In the genomic region with DNA sequence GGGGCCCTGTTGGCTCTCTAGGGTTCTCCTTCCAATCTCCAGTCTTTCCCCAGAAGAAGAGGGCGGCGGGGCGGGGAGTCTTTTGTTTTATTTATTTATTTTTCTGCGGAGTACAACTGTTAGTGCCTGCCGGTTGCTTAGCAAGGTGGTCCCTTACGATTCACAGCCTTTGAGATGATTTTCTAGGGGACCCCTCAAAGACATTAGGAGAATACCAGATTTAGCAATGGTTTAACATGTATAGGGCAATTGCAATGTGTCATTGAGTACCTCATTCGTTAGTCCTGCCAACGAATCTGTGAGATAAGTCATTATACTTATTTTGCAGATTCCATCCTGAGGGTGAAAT, we compare ENCODE assay signal across 8 cellular contexts. TPM values are rescaled to one million over a fixed set of nuclear protein-coding genes. Genes with fewer than 3 reads are reported as not detected.
A peak's percentile ranks its signal among the peaks of the same experiment; 100 is the strongest.
DNase-seq lines count a peak whose midpoint lies in the region; ATAC-seq and TF ChIP-seq lines count a peak whose summit lies in the region.

No MANE protein-coding gene starts in this region.

- DNase-seq in heart right ventricle (no peak), left cardiac atrium (no peak), ascending aorta (ENCODE audit: low spot score in 2 of 2) (no peak), mesenchymal stem cell (no peak), left lobe of liver (ENCODE audit: low spot score) (no peak)
- no peak for DNase-seq in effector CD8-positive, alpha-beta T cell (lab: John Stamatoyannopoulos, UW)

- peaks cover 0 to 35% (median 6%) of the 10 kb centered on the region in 9 donors for H3K36me3 ChIP-seq in heart right ventricle
- H3K36me3 ChIP-seq in ascending aorta, result peaks cover 13 to 22% of the 10 kb centered on the region in 2 donors
- H3K36me3 ChIP-seq in mesenchymal stem cell (ENCODE audit: control insufficient read depth in 1 of 2, insufficient read depth in 2 of 2, low read depth in 1 of 2, low read length in 2 of 2), result peaks cover 9 to 32% of the 10 kb centered on the region in 2 experiments
- H3K36me3 ChIP-seq in urinary bladder (ENCODE audit: insufficient read depth), result peaks cover 5% of the 10 kb centered on the region

- no peak overlapping the region for H3K4ac ChIP-seq in mesenchymal stem cell (ENCODE audit: low read depth in 1 of 2, low read length in 2 of 2)

- H2AFZ ChIP-seq in mesenchymal stem cell (ENCODE audit: low read depth, low read length), result no peak overlapping the region

- H2BK120ac ChIP-seq in mesenchymal stem cell (ENCODE audit: low read depth, low read length), result peak overlapping the region; percentile 27

- no peak for ATAC-seq in heart right ventricle
- ATAC-seq in left cardiac atrium, result no peak
- ATAC-seq in left lobe of liver, result no peak
- ATAC-seq in HG02840 (IDR thresholded peaks at IDR 0.05; ENCODE audit: low FRiP score, unreplicated experiment), result no peak

- no peak overlapping the region for H3K23ac ChIP-seq in mesenchymal stem cell (ENCODE audit: low read length in 2 of 2)

- H3K4me3 ChIP-seq in heart right ventricle (peak overlapping the region; percentile 82 to 97 (median 92)), ascending aorta (peak overlapping the region; percentile 77 to 91), mesenchymal stem cell (ENCODE audit: insufficient read depth in 1 of 2, low read depth in 1 of 2, low read length in 2 of 2) (peak overlapping the region; percentile 82 to 97), urinary bladder (ENCODE audit: low read depth, low read length) (peak overlapping the region; percentile 87)

- peak overlapping the region; percentile 97 for H3K9ac ChIP-seq in mesenchymal stem cell (ENCODE audit: low read length)

- 12 to 15% methylated on average over 8 of the region's 8 CpGs for WGBS in heart right ventricle, 2 donors
- WGBS in mesenchymal stem cell, result 26% methylated on average over 5 of the region's 8 CpGs
- WGBS in urinary bladder, result 12% methylated on average over 8 of the region's 8 CpGs

- H2BK5ac ChIP-seq in mesenchymal stem cell (ENCODE audit: low read depth, low read length, poor library complexity, severe bottlenecking), result no peak overlapping the region

- H2BK15ac ChIP-seq in mesenchymal stem cell (ENCODE audit: low read depth, poor library complexity, severe bottlenecking), result no peak overlapping the region

- no peak overlapping the region for H2BK12ac ChIP-seq in mesenchymal stem cell (ENCODE audit: low read length in 2 of 2)

- H3K4me1 ChIP-seq in heart right ventricle, result peaks cover 0 to 20% (median 13%) of the 10 kb centered on the region in 9 donors
- H3K4me1 ChIP-seq in ascending aorta, result peaks cover 0 to 12% of the 10 kb centered on the region in 2 donors
- no peaks in the 10 kb centered on the region for H3K4me1 ChIP-seq in mesenchymal stem cell (ENCODE audit: control insufficient read depth, insufficient read depth, low read depth, low read length)
- H3K4me1 ChIP-seq in urinary bladder (ENCODE audit: insufficient read depth), result no peaks in the 10 kb centered on the region

- no peak overlapping the region for H3K14ac ChIP-seq in mesenchymal stem cell (ENCODE audit: low read length in 2 of 2)

- H3K9me3 ChIP-seq in heart right ventricle, result no peaks in the 10 kb centered on the region
- H3K9me3 ChIP-seq in ascending aorta, result no peaks in the 10 kb centered on the region
- H3K9me3 ChIP-seq in mesenchymal stem cell (ENCODE audit: control insufficient read depth, low read length), result no peaks in the 10 kb centered on the region

- TF ChIP-seq CTCF in heart right ventricle (IDR thresholded peaks at IDR 0.05) (no peak), ascending aorta (IDR thresholded peaks at IDR 0.05) (no peak)

- H3K79me1 ChIP-seq in mesenchymal stem cell (replicated peaks; ENCODE audit: low read length, poor library complexity, severe bottlenecking), result peaks cover 15% of the 10 kb centered on the region

- H3K18ac ChIP-seq in mesenchymal stem cell (ENCODE audit: low read depth in 1 of 2, low read length in 2 of 2), result no peak overlapping the region

- H3K27ac ChIP-seq in heart right ventricle (peak overlapping the region; percentile 62 to 91 (median 88)), ascending aorta (peak overlapping the region; percentile 75 to 81), mesenchymal stem cell (ENCODE audit: low read length, poor library complexity, severe bottlenecking) (peak overlapping the region; percentile 45), urinary bladder (ENCODE audit: low read depth) (peak overlapping the region; percentile 60)

- H2AK5ac ChIP-seq in mesenchymal stem cell (ENCODE audit: low read length, severe bottlenecking), result no peak overlapping the region

- H3K4me2 ChIP-seq in mesenchymal stem cell (ENCODE audit: low read length, poor library complexity, severe bottlenecking), result peak overlapping the region; percentile 92

- H3K27me3 ChIP-seq in heart right ventricle (no peaks in the 10 kb centered on the region), ascending aorta (no peaks in the 10 kb centered on the region), mesenchymal stem cell (ENCODE audit: control insufficient read depth in 1 of 2, insufficient read depth in 1 of 2, low read length in 2 of 2) (no peaks in the 10 kb centered on the region)

- no peak overlapping the region for H4K8ac ChIP-seq in mesenchymal stem cell (ENCODE audit: low read length)

- intact Hi-C loops in heart right ventricle (cut with DNase I), result loop anchor here in 1 of 10 donors (2.0 to 5.0 kb wide), 2 partner anchors 56 to 144 kb away; a partner anchor contains a TSS
- intact Hi-C loops in left cardiac atrium (cut with DNase I), result loop anchor here in 1 of 2 donors (2.0 kb wide), 1 partner anchor 56 kb away; a partner anchor contains a TSS
- intact Hi-C loops in ascending aorta (cut with DNase I), result no loop called here

- H4K91ac ChIP-seq in mesenchymal stem cell (ENCODE audit: low read length), result no peak overlapping the region

RNA-seq across cellular contexts. Expression of a gene that starts 0.3 kb away (rescaled TPM):
- 100 to 1,000 TPM in 1 of 10 donors, 10 to 100 TPM in 9; 69.9 to 108 (median 89.8) TPM for total RNA-seq in heart right ventricle
- 10 to 100 TPM; 70.0 to 86.5 TPM for polyA plus RNA-seq in heart right ventricle
- total RNA-seq in left cardiac atrium, result 10 to 100 TPM; 61.2 to 70.4 TPM
- total RNA-seq in ascending aorta, result 63.0 TPM
- 45.5 TPM for polyA plus RNA-seq in mesenchymal stem cell (2013, experiment 1 of 2)
- polyA plus RNA-seq in mesenchymal stem cell (2013, experiment 2 of 2), result 44.5 TPM
- total RNA-seq in urinary bladder, result 24.0 TPM
- 49.9 TPM for polyA plus RNA-seq in urinary bladder
- 34.3 TPM for total RNA-seq in left lobe of liver

RNA-seq across cellular contexts. Expression of a gene that starts 34.4 kb away (rescaled TPM):
- not detected for total RNA-seq in heart right ventricle
- polyA plus RNA-seq in heart right ventricle, result not detected
- not detected for total RNA-seq in left cardiac atrium
- total RNA-seq in ascending aorta, result 2.6 TPM
- polyA plus RNA-seq in mesenchymal stem cell (2013, experiment 1 of 2), result not detected
- not detected for polyA plus RNA-seq in mesenchymal stem cell (2013, experiment 2 of 2)
- not detected for total RNA-seq in urinary bladder
- polyA plus RNA-seq in urinary bladder, result not detected
- not detected for total RNA-seq in left lobe of liver

RNA-seq across cellular contexts. Expression of a gene that starts 55.4 kb away (rescaled TPM):
- total RNA-seq in heart right ventricle (1 to 10 TPM in 1 of 10 donors, under 1 TPM in 1, not detected in 8; 0.18 to 1.2 TPM), left cardiac atrium (not detected), ascending aorta (not detected), urinary bladder (not detected), left lobe of liver (0.45 TPM)
- polyA plus RNA-seq in heart right ventricle (under 1 TPM in 1 of 2 donors, not detected in 1; 0.32 TPM), urinary bladder (0.13 TPM)
- polyA plus RNA-seq in mesenchymal stem cell (2013, experiment 1 of 2), result 0.23 TPM
- 0.49 TPM for polyA plus RNA-seq in mesenchymal stem cell (2013, experiment 2 of 2)

RNA-seq across cellular contexts. Expression of a gene that starts 55.7 kb away (rescaled TPM):
- total RNA-seq in heart right ventricle (10 to 100 TPM in 3 of 10 donors, 1 to 10 TPM in 7; 5.4 to 12.8 (median 8.1) TPM), left cardiac atrium (10 to 100 TPM; 10.6 to 14.1 TPM), ascending aorta (18.0 TPM), urinary bladder (11.9 TPM), left lobe of liver (3.8 TPM)
- polyA plus RNA-seq in heart right ventricle (10 to 100 TPM; 10.8 to 11.9 TPM), urinary bladder (14.2 TPM)
- polyA plus RNA-seq in mesenchymal stem cell (2013, experiment 1 of 2), result 27.5 TPM
- polyA plus RNA-seq in mesenchymal stem cell (2013, experiment 2 of 2), result 27.8 TPM
